In the genomic region with DNA sequence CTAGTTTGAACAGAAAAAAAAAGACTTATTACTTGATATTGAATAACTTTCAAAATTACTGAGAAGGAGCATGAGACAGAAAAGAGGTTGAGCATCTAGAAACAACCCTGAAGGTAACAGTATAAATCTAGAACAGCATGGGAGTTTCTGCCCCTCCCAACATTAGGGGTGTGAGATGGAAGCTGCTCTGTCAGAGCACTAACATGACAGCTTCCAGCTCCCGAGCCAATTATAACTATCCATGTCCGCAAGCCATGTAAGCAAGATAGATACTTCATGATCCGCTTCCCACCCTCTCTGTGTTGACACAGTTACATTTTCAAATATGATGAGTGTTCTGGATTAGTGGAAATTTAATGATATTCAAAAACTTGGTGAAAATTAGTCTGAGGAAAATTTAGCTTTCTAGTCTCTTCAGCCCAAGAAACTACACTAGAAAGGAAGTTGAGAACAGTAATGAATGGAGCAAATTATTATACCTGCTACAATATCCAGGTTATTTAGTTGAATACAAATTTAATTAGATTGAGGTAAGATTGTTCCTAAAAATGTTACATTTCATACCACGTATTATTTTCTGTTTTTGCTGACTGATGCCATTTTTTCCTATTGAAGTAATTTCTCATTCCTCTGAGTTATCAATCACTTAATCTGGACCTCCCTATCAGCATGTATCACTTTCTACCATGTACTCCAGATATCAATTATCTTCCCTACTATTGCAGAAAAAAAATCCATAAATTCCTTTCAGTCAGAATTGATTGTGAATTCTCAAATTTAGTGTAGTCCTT, we compare ENCODE assay signal across 8 cellular contexts.
"Had no signal": no experiment of that assay in that cellular context is flagged by ENCODE, and none has a peak within 500 bp of the region (broad histone marks: within the 10 kb centered on the region; RNA-seq: fewer than 3 reads in every experiment).

No MANE protein-coding gene starts in this region.

- H3K9me3 ChIP-seq: HAP-1 had no signal

- H3K4me3 ChIP-seq: GM23248, HAP-1 had no signal

- DNase-seq: GM23248, GOT3, HFFc6, KG1 had no signal

- FAIRE-seq: H54 had no signal

- H3K36me3 ChIP-seq: HAP-1 had no signal

- H3K27ac ChIP-seq: GM23248, HL-60 had no signal

- H3K9ac ChIP-seq: GM23248 had no signal

- H2AFZ ChIP-seq: GM23248 had no signal

- ATAC-seq: HCT116 had no signal

- H3K4me1 ChIP-seq: HAP-1 had no signal
